ENCODE assay signal across 1 cellular context in genomic region chr11:32706985-32707736, GRCh38.
TF ChIP-seq lines count a peak whose summit lies in the region.

No MANE protein-coding gene starts in this region.

TF ChIP-seq in SK-N-SH, 30 proteins besides CTCF, POLR2A, EP300 and RAD21 (continued from another document):
- TF ChIP-seq JUND (IDR thresholded peaks at IDR 0.05) (peak; percentile 92), TEAD4 (IDR thresholded peaks at IDR 0.05; ENCODE audit: borderline replicate concordance, insufficient read depth) (peak; percentile 47; the same call in 1 of the 2 replicates), TCF12 (IDR thresholded peaks at IDR 0.05) (peak; percentile 79)
